Comparison of ENCODE assay signal across 7 cellular contexts in genomic region chr16:15949210-15950166, GRCh38. TPM values are rescaled to one million over a fixed set of nuclear protein-coding genes. Genes with fewer than 3 reads are reported as not detected.
A peak's percentile ranks its signal among the peaks of the same experiment; 100 is the strongest.
DNase-seq lines count a peak whose midpoint lies in the region; ATAC-seq and TF ChIP-seq lines count a peak whose summit lies in the region.

ABCC1 (plus strand) TSS chr16:15949616; CDS start chr16:15949752, 136 bp downstream.

- H3K27ac ChIP-seq in neutrophil (peak within 1 kb of the TSS; percentile 78), tibial artery (peak within 1 kb of the TSS; percentile 74 to 87)

- H3K27me3 ChIP-seq in neutrophil, result no peaks in the 10 kb centered on the region
- no peaks in the 10 kb centered on the region for H3K27me3 ChIP-seq in tibial artery

- H3K4me1 Mint-ChIP-seq in activated T-helper 17 cell treated with anti-CD3 and anti-CD28 coated beads, Interleukin-2, amount 50 U/mL, for 72 hours, result peaks cover 37% of the 10 kb centered on the region

- no peaks in the 10 kb centered on the region for H3K27me3 Mint-ChIP-seq in activated T-helper 17 cell treated with anti-CD3 and anti-CD28 coated beads, Interleukin-2, amount 50 U/mL, for 72 hours

- intact Hi-C loops in tibial artery (cut with DNase I; ENCODE audit: low total_unique reads), result loop anchor here (5.0 kb wide), 2 partner anchors 68 to 138 kb away; no protein-coding TSS in a partner anchor

- peaks cover 41% of the 10 kb centered on the region for H3K36me3 Mint-ChIP-seq in activated T-helper 17 cell treated with anti-CD3 and anti-CD28 coated beads, Interleukin-2, amount 50 U/mL, for 72 hours (ENCODE audit: low read depth)

- peak within 1 kb of the TSS; percentile 93 for H3K27ac Mint-ChIP-seq in activated T-helper 17 cell treated with anti-CD3 and anti-CD28 coated beads, Interleukin-2, amount 50 U/mL, for 72 hours

- H3K36me3 ChIP-seq in neutrophil, result no peaks in the 10 kb centered on the region
- H3K36me3 ChIP-seq in tibial artery, result no peaks in the 10 kb centered on the region

- ATAC-seq in GM18498 (IDR thresholded peaks at IDR 0.05; ENCODE audit: unreplicated experiment), result peak; percentile 73
- peak; percentile 68 for ATAC-seq in HG02759 (IDR thresholded peaks at IDR 0.05; ENCODE audit: unreplicated experiment)
- peak; percentile 72 for ATAC-seq in activated T-helper 17 cell treated with anti-CD3 and anti-CD28 coated beads, Interleukin-2, amount 50 U/mL, for 72 hours (replicated peaks)

- H3K4me3 ChIP-seq in foreskin fibroblast (ENCODE audit: low read depth in 1 of 2, low read length in 2 of 2) (peak within 1 kb of the TSS; percentile 71 to 85), neutrophil (ENCODE audit: low read depth in 1 of 2, low read length in 1 of 2) (peak within 1 kb of the TSS; percentile 62 to 71), tibial artery (peak within 1 kb of the TSS; percentile 83 to 93)

- H3K9me3 Mint-ChIP-seq in activated T-helper 17 cell treated with anti-CD3 and anti-CD28 coated beads, Interleukin-2, amount 50 U/mL, for 72 hours, result no peaks in the 10 kb centered on the region

- H3K4me3 Mint-ChIP-seq in activated T-helper 17 cell treated with anti-CD3 and anti-CD28 coated beads, Interleukin-2, amount 50 U/mL, for 72 hours, result peak within 1 kb of the TSS; percentile 89

- H3K4me1 ChIP-seq in neutrophil (ENCODE audit: control insufficient read depth in 1 of 2, insufficient read depth in 1 of 2, low read depth in 1 of 2, low read length in 1 of 2) (peaks cover 29 to 40% of the 10 kb centered on the region in 2 experiments), tibial artery (peaks cover 0 to 54% (median 28%) of the 10 kb centered on the region in 4 donors)

- DNase-seq in OCI-M1 (lab: John Stamatoyannopoulos, UW), result peak; percentile 43
- DNase-seq in foreskin fibroblast, result peak; percentile 23 to 73
- no peak for DNase-seq in tibial artery

- H3K9me3 ChIP-seq in neutrophil (no peaks in the 10 kb centered on the region), tibial artery (no peaks in the 10 kb centered on the region)

- TF ChIP-seq CTCF in foreskin fibroblast (IDR thresholded peaks at IDR 0.05; ENCODE audit: low read depth, low read length), result no peak
- no peak for TF ChIP-seq CTCF in neutrophil (IDR thresholded peaks at IDR 0.05)
- no peak for TF ChIP-seq CTCF in tibial artery (IDR thresholded peaks at IDR 0.05)

RNA-seq across cellular contexts. Expression of gene ABCC1, which starts in this region (rescaled TPM):
- total RNA-seq in activated T-helper 17 cell treated with anti-CD3 and anti-CD28 coated beads, Interleukin-2, amount 50 U/mL, for 72 hours, result 10 to 100 TPM; 78.0 to 84.0 TPM

Comparison
In these comparisons a context has a peak if more than half of its experiments do, and no peak if none do; other contexts are left out.
1. DNase-seq: peak in OCI-M1 (single experiment) and foreskin fibroblast (2 of 2); none in tibial artery (0 of 2).
2. Peak in every context shown above with its lines, with median percentiles within 50 percentile points of each other: ATAC-seq and H3K4me3 ChIP-seq.